Comparison of ENCODE assay signal across 19 cellular contexts in genomic region chr18:74069178-74070050, GRCh38.
"Had no signal": no experiment of that assay in that cellular context is flagged by ENCODE, and none has a peak within 500 bp of the region (broad histone marks: within the 10 kb centered on the region; RNA-seq: fewer than 3 reads in every experiment).

No MANE protein-coding gene starts in this region.

- H3K79me2 ChIP-seq: parathyroid adenoma had no signal

- H2AFZ ChIP-seq: parathyroid adenoma had no signal

- H3K4me1 ChIP-seq: gastroesophageal sphincter, parathyroid adenoma had no signal

- H3K36me3 ChIP-seq: brain microvascular endothelial cell, gastroesophageal sphincter, heart right ventricle had no signal

- H3K27ac ChIP-seq: brain microvascular endothelial cell, epithelial cell of prostate, gastroesophageal sphincter, heart right ventricle, parathyroid adenoma had no signal

- H3K27me3 ChIP-seq: brain microvascular endothelial cell had no signal

- FAIRE-seq: urothelium cell line had no signal

- H3K9me3 ChIP-seq: gastroesophageal sphincter, heart right ventricle had no signal

- H3K27me3 Mint-ChIP-seq: activated CD4-positive, alpha-beta T cell treated with anti-CD3 and anti-CD28 coated beads, Interleukin-2, amount 10 ng/mL, durations not matched to agents 7 days and 5 days had no signal

- ATAC-seq: activated T-cell treated with anti-CD3 and anti-CD28 coated beads, Interleukin-2, amount 50 U/mL, for 72 hours; gastroesophageal sphincter; heart right ventricle; left cardiac atrium; naive thymus-derived CD4-positive, alpha-beta T cell; stimulated activated effector memory CD8-positive, alpha-beta T cell treated with anti-CD3 and anti-CD28 coated beads, Interleukin-12 subunit alpha, Interleukin-12 subunit beta, amount 100 ng/mL, for 72 hours had no signal

- H3K9ac ChIP-seq: parathyroid adenoma had no signal

- DNase-seq: activated CD4-positive, alpha-beta T cell treated with anti-CD3 and anti-CD28 coated beads, Interleukin-2, amount 10 ng/mL, durations not matched to agents 7 days and 5 days; activated CD4-positive, CD25-positive, alpha-beta regulatory T cell; activated CD8-positive, alpha-beta memory T cell treated with anti-CD3 and anti-CD28 coated beads, Interleukin-2, amount 50 U/mL, for 48 hours; activated gamma-delta T cell treated with Interleukin-2 at 50 U/mL for 16 hours; activated naive CD8-positive, alpha-beta T cell treated with anti-CD3 and anti-CD28 coated beads for 36 hours; activated T-cell treated with anti-CD3 and anti-CD28 coated beads, Interleukin-2, amount 50 U/mL, for 72 hours; anterior cingulate cortex; brain microvascular endothelial cell; cerebellar nuclear complex; heart right ventricle; left cardiac atrium; naive thymus-derived CD4-positive, alpha-beta T cell; stimulated activated CD4-positive, alpha-beta T cell treated with anti-CD3 and anti-CD28 coated beads, Interleukin-12 subunit alpha, Interleukin-12 subunit beta, amount 100 ng/mL, for 4 hours had no signal

- H3K4me3 ChIP-seq: gastroesophageal sphincter, heart right ventricle had no signal

- H3K36me3 Mint-ChIP-seq: activated naive CD8-positive, alpha-beta T cell treated with anti-CD3 and anti-CD28 coated beads for 36 hours; naive thymus-derived CD4-positive, alpha-beta T cell; stimulated activated effector memory CD8-positive, alpha-beta T cell treated with anti-CD3 and anti-CD28 coated beads, Interleukin-12 subunit alpha, Interleukin-12 subunit beta, amount 100 ng/mL, for 72 hours had no signal

- H3K4me3 Mint-ChIP-seq: activated CD4-positive, alpha-beta T cell treated with anti-CD3 and anti-CD28 coated beads, Interleukin-2, amount 10 ng/mL, durations not matched to agents 7 days and 5 days; activated naive CD8-positive, alpha-beta T cell treated with anti-CD3 and anti-CD28 coated beads for 36 hours; activated T-cell treated with anti-CD3 and anti-CD28 coated beads, Interleukin-2, amount 50 U/mL, for 72 hours; naive thymus-derived CD4-positive, alpha-beta T cell; stimulated activated effector memory CD8-positive, alpha-beta T cell treated with anti-CD3 and anti-CD28 coated beads, Interleukin-12 subunit alpha, Interleukin-12 subunit beta, amount 100 ng/mL, for 72 hours; T-helper 2 cell treated with Interferon-gamma antibody and Interleukin-4, amounts not matched to agents 5 μg/mL and 100 μg/mL, for 36 hours had no signal

- H3K27ac Mint-ChIP-seq: activated CD4-positive, alpha-beta T cell treated with anti-CD3 and anti-CD28 coated beads, Interleukin-2, amount 10 ng/mL, durations not matched to agents 7 days and 5 days; activated naive CD8-positive, alpha-beta T cell treated with anti-CD3 and anti-CD28 coated beads for 36 hours; activated T-cell treated with anti-CD3 and anti-CD28 coated beads, Interleukin-2, amount 50 U/mL, for 72 hours; stimulated activated effector memory CD8-positive, alpha-beta T cell treated with anti-CD3 and anti-CD28 coated beads, Interleukin-12 subunit alpha, Interleukin-12 subunit beta, amount 100 ng/mL, for 72 hours; T-helper 2 cell treated with Interferon-gamma antibody and Interleukin-4, amounts not matched to agents 5 μg/mL and 100 μg/mL, for 36 hours had no signal

- H3K9me3 Mint-ChIP-seq: activated CD4-positive, alpha-beta T cell treated with anti-CD3 and anti-CD28 coated beads, Interleukin-2, amount 10 ng/mL, durations not matched to agents 7 days and 5 days; activated naive CD8-positive, alpha-beta T cell treated with anti-CD3 and anti-CD28 coated beads for 36 hours; activated T-cell treated with anti-CD3 and anti-CD28 coated beads, Interleukin-2, amount 50 U/mL, for 72 hours; naive thymus-derived CD4-positive, alpha-beta T cell; stimulated activated effector memory CD8-positive, alpha-beta T cell treated with anti-CD3 and anti-CD28 coated beads, Interleukin-12 subunit alpha, Interleukin-12 subunit beta, amount 100 ng/mL, for 72 hours; T-helper 2 cell treated with Interferon-gamma antibody and Interleukin-4, amounts not matched to agents 5 μg/mL and 100 μg/mL, for 36 hours had no signal
